Comparison of ENCODE assay signal across 8 cellular contexts in genomic region chr11:89097956-89098355, GRCh38. TPM values are rescaled to one million over a fixed set of nuclear protein-coding genes. Genes with fewer than 3 reads are reported as not detected.
DNase-seq lines count a peak whose midpoint lies in the region; ATAC-seq, FAIRE-seq and TF ChIP-seq lines count a peak whose summit lies in the region.
"Not testable (repeated sequence)": the region's sequence is repeated elsewhere in the genome, so short reads cannot be mapped to it uniquely, and the experiment has no call there.

No MANE protein-coding gene starts in this region.

- not testable (repeated sequence) for H3K27me3 Mint-ChIP-seq in activated CD8-positive, alpha-beta memory T cell treated with anti-CD3 and anti-CD28 coated beads, Interleukin-2, amount 10 ng/mL, durations not matched to agents 7 days and 5 days

- not testable (repeated sequence) for H3K36me3 Mint-ChIP-seq in activated CD8-positive, alpha-beta memory T cell treated with anti-CD3 and anti-CD28 coated beads, Interleukin-2, amount 10 ng/mL, durations not matched to agents 7 days and 5 days

- H3K27ac Mint-ChIP-seq in activated CD8-positive, alpha-beta memory T cell treated with anti-CD3 and anti-CD28 coated beads, Interleukin-2, amount 10 ng/mL, durations not matched to agents 7 days and 5 days = not testable (repeated sequence)

- DNase-seq in GM06990 (ENCODE audit: extremely low read depth, insufficient read length); activated CD8-positive, alpha-beta memory T cell treated with anti-CD3 and anti-CD28 coated beads, Interleukin-2, amount 10 ng/mL, durations not matched to agents 7 days and 5 days: not testable (repeated sequence)
- peak; percentile 32 for DNase-seq in NCI-H446 treated with DMSO at 0.1 percent for 48 hours (lab: John Stamatoyannopoulos, UW)
- DNase-seq in fibroblast of peridontal ligament (ENCODE audit: extremely low read depth) = peak; percentile 25
- DNase-seq in mucosa of descending colon = peak in 1 of 3 donors; percentile 16
- DNase-seq in urothelium cell line (ENCODE audit: low spot score) = peak; percentile 2

- H3K4me1 ChIP-seq in mucosa of descending colon (ENCODE audit: low read depth) = not testable (repeated sequence)

- H3K9me3 ChIP-seq in mucosa of descending colon = not testable (repeated sequence)

- not testable (repeated sequence) for H3K9me3 Mint-ChIP-seq in activated CD8-positive, alpha-beta memory T cell treated with anti-CD3 and anti-CD28 coated beads, Interleukin-2, amount 10 ng/mL, durations not matched to agents 7 days and 5 days (ENCODE audit: low read depth)

- H3K36me3 ChIP-seq in GM06990 (ENCODE audit: control insufficient read depth, insufficient read depth, low read length); mucosa of descending colon (ENCODE audit: low read depth): not testable (repeated sequence)

- H3K27me3 ChIP-seq in GM06990 (replicated peaks; ENCODE audit: control insufficient read depth, insufficient read depth, low read length) = not testable (repeated sequence)

- CTCF ChIA-PET in activated CD8-positive, alpha-beta memory T cell treated with anti-CD3 and anti-CD28 coated beads, Interleukin-2, amount 10 ng/mL, durations not matched to agents 7 days and 5 days (lab: Charles Lee) = not testable (repeated sequence)

- H3K4me3 ChIP-seq in GM06990 (replicated peaks; ENCODE audit: low read depth, low read length); mucosa of descending colon: not testable (repeated sequence)

- TF ChIP-seq CTCF in GM06990 (IDR thresholded peaks at IDR 0.05; ENCODE audit: insufficient read depth, low read length, poor library complexity, severe bottlenecking) (peak; percentile 65), mucosa of descending colon (IDR thresholded peaks at IDR 0.05) (peak; percentile 40)

- ATAC-seq in GM21447 (IDR thresholded peaks at IDR 0.05; ENCODE audit: unreplicated experiment) (peak; percentile 88), HG03159 (IDR thresholded peaks at IDR 0.05; ENCODE audit: unreplicated experiment) (peak; percentile 97), mucosa of descending colon (peak; percentile 77)
- peak; percentile 27 for ATAC-seq in activated CD8-positive, alpha-beta memory T cell treated with anti-CD3 and anti-CD28 coated beads, Interleukin-2, amount 10 ng/mL, durations not matched to agents 7 days and 5 days

- H3K4me3 Mint-ChIP-seq in activated CD8-positive, alpha-beta memory T cell treated with anti-CD3 and anti-CD28 coated beads, Interleukin-2, amount 10 ng/mL, durations not matched to agents 7 days and 5 days = not testable (repeated sequence)

- H3K4me1 Mint-ChIP-seq in activated CD8-positive, alpha-beta memory T cell treated with anti-CD3 and anti-CD28 coated beads, Interleukin-2, amount 10 ng/mL, durations not matched to agents 7 days and 5 days = not testable (repeated sequence)

- peak; percentile 94 for FAIRE-seq in urothelium cell line (lab: Jason Lieb, UNC)

- intact Hi-C loops in mucosa of descending colon (cut with DNase I, micrococcal nuclease) = not testable (repeated sequence)

RNA-seq across cellular contexts. Expression of gene GRM5, which starts 32.2 kb away (rescaled TPM):
- total RNA-seq in activated CD8-positive, alpha-beta memory T cell treated with anti-CD3 and anti-CD28 coated beads, Interleukin-2, amount 10 ng/mL, durations not matched to agents 7 days and 5 days = not detected
- total RNA-seq in mucosa of descending colon = not detected

Comparison
In these comparisons a context has a peak if more than half of its experiments do, and no peak if none do; other contexts are left out.
1. ATAC-seq: peak in every context shown above with its lines; median percentile 97 in HG03159; 88 in GM21447; 77 in mucosa of descending colon; 27 in activated CD8-positive, alpha-beta memory T cell treated with anti-CD3 and anti-CD28 coated beads, Interleukin-2, amount 10 ng/mL, durations not matched to agents 7 days and 5 days.